ENCODE assay signal across 18 cellular contexts in the genomic region with DNA sequence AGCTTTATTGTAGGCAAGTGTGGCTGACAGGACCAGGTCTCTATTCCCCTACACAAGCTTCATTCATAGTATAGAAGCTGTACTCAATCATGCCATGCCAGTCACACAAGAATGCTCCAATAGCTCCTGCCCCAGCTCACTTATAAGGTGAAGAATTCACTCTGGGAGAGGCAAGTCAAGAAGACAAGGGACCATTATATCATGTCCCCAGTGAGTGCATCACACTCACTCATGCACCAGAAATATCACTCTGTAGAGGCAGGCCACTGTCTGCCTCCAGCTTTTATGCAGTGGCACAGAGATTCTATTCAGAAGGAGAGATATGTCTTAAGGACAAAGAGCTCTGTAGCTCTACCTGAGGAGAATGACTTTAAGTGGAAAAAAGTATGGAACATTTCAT.
DNase-seq lines count a peak whose midpoint lies in the region; ATAC-seq, FAIRE-seq and TF ChIP-seq lines count a peak whose summit lies in the region.
"Had no signal": no experiment of that assay in that cellular context is flagged by ENCODE, and none has a peak within 500 bp of the region (broad histone marks: within the 10 kb centered on the region; RNA-seq: fewer than 3 reads in every experiment).

No MANE protein-coding gene starts in this region.

- H3K23ac ChIP-seq in mesenchymal stem cell (ENCODE audit: low read length in 2 of 2): no peak overlapping the region

- no peak overlapping the region for H3K4me2 ChIP-seq in GM23338
- no peak overlapping the region for H3K4me2 ChIP-seq in mesenchymal stem cell (ENCODE audit: low read length, poor library complexity, severe bottlenecking)
- no peak overlapping the region for H3K4me2 ChIP-seq in HepG2 (ENCODE audit: low read depth, low read length)
- H3K4me2 ChIP-seq: BLaER1 had no signal

- in situ Hi-C loops in HepG2 (cut with HindIII; ENCODE audit: extremely low pct_ligation_motif_present, low pct_unique_long_range_greater_than_20kb): no loop called here

- H3K9me3 ChIP-seq in mesenchymal stem cell (ENCODE audit: control insufficient read depth, low read length) (no peaks in the 10 kb centered on the region), HepG2 (ENCODE audit: low read length) (no peaks in the 10 kb centered on the region)
- H3K9me3 ChIP-seq: BLaER1 had no signal

- no peak overlapping the region for H2AK5ac ChIP-seq in mesenchymal stem cell (ENCODE audit: low read length, severe bottlenecking)

- no peaks in the 10 kb centered on the region for H3F3A ChIP-seq in GM23338 (replicated peaks; ENCODE audit: low read depth)

- H3K4me1 ChIP-seq in GM23338 (ENCODE audit: insufficient read depth) (no peaks in the 10 kb centered on the region; the same call in 1 of the 2 replicates), mesenchymal stem cell (ENCODE audit: control insufficient read depth, insufficient read depth, low read depth, low read length) (peaks cover under 1% of the 10 kb centered on the region), HepG2 (ENCODE audit: insufficient read depth, low read length) (no peaks in the 10 kb centered on the region)
- H3K4me1 ChIP-seq: BLaER1, Caco-2 had no signal

- 0 out of 2 replicates have a peak overlapping the region, but pooled peaks have one; percentile 43 for H2AFZ ChIP-seq in GM23338
- H2AFZ ChIP-seq in mesenchymal stem cell (ENCODE audit: low read depth, low read length): no peak overlapping the region
- H2AFZ ChIP-seq in HepG2 (ENCODE audit: low read length): no peak overlapping the region
- H2AFZ ChIP-seq: GM23248 had no signal

- no peaks in the 10 kb centered on the region for H3K9me2 ChIP-seq in GM23338 (ENCODE audit: insufficient read depth)

- H3K9ac ChIP-seq in mesenchymal stem cell (ENCODE audit: low read length) (no peak overlapping the region), HepG2 (ENCODE audit: insufficient read depth, low read depth, low read length) (no peak overlapping the region)
- H3K9ac ChIP-seq: BLaER1, GM23248 had no signal

- CTCF ChIA-PET in HepG2 (lab: Yijun Ruan, JAX; ENCODE audit: low intra/inter-chr PET ratio, low total read pairs): no interaction called here

- H3K18ac ChIP-seq in mesenchymal stem cell (ENCODE audit: low read depth in 1 of 2, low read length in 2 of 2): peak overlapping the region in 1 of 2 experiments; percentile 68

- no peak overlapping the region for H3K4ac ChIP-seq in mesenchymal stem cell (ENCODE audit: low read depth in 1 of 2, low read length in 2 of 2)

- no peak overlapping the region for H3K27ac Mint-ChIP-seq in GM23338
- H3K27ac Mint-ChIP-seq: CD8-positive, alpha-beta memory T cell; HFFc6 had no signal

- H3K14ac ChIP-seq in mesenchymal stem cell (ENCODE audit: low read length in 2 of 2): no peak overlapping the region

- peaks cover 18% of the 10 kb centered on the region for H3K9me3 Mint-ChIP-seq in GM23338
- H3K9me3 Mint-ChIP-seq: HFFc6 had no signal

- H3K4me3 Mint-ChIP-seq in GM23338: no peak overlapping the region
- H3K4me3 Mint-ChIP-seq: CD8-positive, alpha-beta memory T cell; HFFc6 had no signal

- H4K20me1 ChIP-seq in GM23338 (replicated peaks; ENCODE audit: insufficient read depth): no peaks in the 10 kb centered on the region
- H4K20me1 ChIP-seq in HepG2 (ENCODE audit: insufficient read depth, low read length): no peaks in the 10 kb centered on the region
- H4K20me1 ChIP-seq: BLaER1 had no signal

- H2BK5ac ChIP-seq in mesenchymal stem cell (ENCODE audit: low read depth, low read length, poor library complexity, severe bottlenecking): no peak overlapping the region

- H4K91ac ChIP-seq in mesenchymal stem cell (ENCODE audit: low read length): no peak overlapping the region

- no peak overlapping the region for H2BK120ac ChIP-seq in mesenchymal stem cell (ENCODE audit: low read depth, low read length)

- no peak overlapping the region for H2BK15ac ChIP-seq in mesenchymal stem cell (ENCODE audit: low read depth, poor library complexity, severe bottlenecking)

- ATAC-seq in GM23338: no peak
- no peak for ATAC-seq in HepG2
- ATAC-seq in HG03025 (IDR thresholded peaks at IDR 0.05; ENCODE audit: low FRiP score, unreplicated experiment): no peak
- ATAC-seq: HCT116 had no signal

- H3K27me3 Mint-ChIP-seq in GM23338 (ENCODE audit: insufficient read depth, low read depth, poor library complexity): no peaks in the 10 kb centered on the region

- intact Hi-C loops in HepG2 (cut with micrococcal nuclease; ENCODE audit: unreplicated experiment): no loop called here

- H4K8ac ChIP-seq in mesenchymal stem cell (ENCODE audit: low read length): peak overlapping the region; percentile 39

- POLR2A ChIA-PET in HepG2 (lab: Yijun Ruan, JAX): no interaction called here

- no peak overlapping the region for H3K4me3 ChIP-seq in GM23338
- no peak overlapping the region for H3K4me3 ChIP-seq in mesenchymal stem cell (ENCODE audit: insufficient read depth in 1 of 2, low read depth in 1 of 2, low read length in 2 of 2)
- no peak overlapping the region for H3K4me3 ChIP-seq in HepG2 (replicated peaks in 1 of 3; ENCODE audit: insufficient read depth in 1 of 3, low read depth in 2 of 3, low read length in 3 of 3)
- H3K4me3 ChIP-seq: BLaER1, GM23248 had no signal

- no peaks in the 10 kb centered on the region for H3K27me3 ChIP-seq in GM23338 (ENCODE audit: insufficient read depth)
- H3K27me3 ChIP-seq in mesenchymal stem cell (ENCODE audit: control insufficient read depth in 1 of 2, insufficient read depth in 1 of 2, low read length in 2 of 2): no peaks in the 10 kb centered on the region
- no peaks in the 10 kb centered on the region for H3K27me3 ChIP-seq in HepG2 (ENCODE audit: control insufficient read depth in 1 of 2, insufficient read depth in 2 of 2, low read length in 2 of 2)
- H3K27me3 ChIP-seq: BLaER1 had no signal

- no peaks in the 10 kb centered on the region for H3K79me1 ChIP-seq in mesenchymal stem cell (replicated peaks; ENCODE audit: low read length, poor library complexity, severe bottlenecking)

- TF ChIP-seq CTCF in GM23338 (conservative IDR thresholded peaks at IDR 0.05; ENCODE audit: low read depth in 2 of 2): no peak
- TF ChIP-seq CTCF in HepG2 (CRISPR knock-in tag; IDR thresholded peaks at IDR 0.05): no peak

- TF ChIP-seq RAD21 in HepG2 (CRISPR knock-in tag; IDR thresholded peaks at IDR 0.05): no peak

- H3K36me3 ChIP-seq in GM23338 (ENCODE audit: insufficient read depth) (0 out of 2 replicates have a peak, but pooled peaks cover 5% of the 10 kb centered on the region), mesenchymal stem cell (ENCODE audit: control insufficient read depth in 1 of 2, insufficient read depth in 2 of 2, low read depth in 1 of 2, low read length in 2 of 2) (no peaks in the 10 kb centered on the region), HepG2 (replicated peaks in 1 of 2; ENCODE audit: control insufficient read depth in 1 of 2, insufficient read depth in 2 of 2, low read length in 2 of 2) (no peaks in the 10 kb centered on the region)
- H3K36me3 ChIP-seq: BLaER1 had no signal

- FAIRE-seq in urothelium cell line (lab: Jason Lieb, UNC): peak; percentile 35
- no peak for FAIRE-seq in HepG2 (lab: Jason Lieb, UNC)
- FAIRE-seq: A204.1, D721Med, G401.6, GM12891 had no signal

- H3K4me1 Mint-ChIP-seq in GM23338: peaks cover 2% of the 10 kb centered on the region; the same call in 2 of the 3 replicates
- H3K4me1 Mint-ChIP-seq: CD8-positive, alpha-beta memory T cell had no signal

- TF ChIP-seq EP300 in HepG2 (IDR thresholded peaks at IDR 0.05; ENCODE audit: low read depth in 2 of 2, low read length in 2 of 2) (no peak), HepG2 (CRISPR knock-in tag; IDR thresholded peaks at IDR 0.05; ENCODE audit: borderline replicate concordance) (no peak)

- DNase-seq in GM23338 (ENCODE audit: low spot score) (no peak), RPMI7951 (ENCODE audit: low read depth) (peak; percentile 19), mesenchymal stem cell (no peak), urothelium cell line (ENCODE audit: low spot score) (no peak), HepG2 (ENCODE audit: low spot score) (no peak), caudate nucleus (lab: John Stamatoyannopoulos, UW) (no peak)
- DNase-seq: Caco-2; CD8-positive, alpha-beta memory T cell; GM23248; H7; HFFc6 had no signal

- H3K36me3 Mint-ChIP-seq in GM23338 (ENCODE audit: low read depth): peaks cover 13% of the 10 kb centered on the region
- H3K36me3 Mint-ChIP-seq: CD8-positive, alpha-beta memory T cell had no signal

- H3K27ac ChIP-seq in GM23338 (ENCODE audit: low read depth) (no peak overlapping the region), mesenchymal stem cell (ENCODE audit: low read length, poor library complexity, severe bottlenecking) (no peak overlapping the region), HepG2 (ENCODE audit: extremely low read length, insufficient read depth, low read length) (no peak overlapping the region), caudate nucleus (ENCODE audit: low read depth, low read length) (no peak overlapping the region)
- H3K27ac ChIP-seq: BLaER1, GM23248 had no signal

- TF ChIP-seq POLR2A in HepG2 (IDR thresholded peaks at IDR 0.05; ENCODE audit: insufficient read depth in 1 of 2, low read depth in 2 of 2, low read length in 2 of 2): no peak

- BruUV-seq in HepG2 (replicated peaks; lab: Mats Ljungman, UMichigan): no TSS peak

- H2BK12ac ChIP-seq in mesenchymal stem cell (ENCODE audit: low read length in 2 of 2): peak overlapping the region in 1 of 2 experiments; percentile 66

- H3K79me2 ChIP-seq in GM23338 (replicated peaks; ENCODE audit: insufficient read depth) (no peaks in the 10 kb centered on the region), HepG2 (ENCODE audit: insufficient read depth, low read length) (no peaks in the 10 kb centered on the region)

TF ChIP-seq in GM23338, 12 proteins besides CTCF, POLR2A, EP300 and RAD21 (continues in another document):
- TF ChIP-seq NANOG (IDR thresholded peaks at IDR 0.05; ENCODE audit: borderline replicate concordance) (no peak), POLR2AphosphoS5 (IDR thresholded peaks at IDR 0.05; ENCODE audit: low read depth) (no peak), STAT1 (IDR thresholded peaks at IDR 0.05; ENCODE audit: unreplicated experiment) (no peak), CREB1 (CRISPR knock-in tag; IDR thresholded peaks at IDR 0.05; ENCODE audit: low read depth) (no peak)

TF ChIP-seq in HepG2, 621 proteins besides CTCF, POLR2A, EP300 and RAD21 (continues in another document):
- TF ChIP-seq HIVEP1 (CRISPR knock-in tag; IDR thresholded peaks at IDR 0.05): no peak
- no peak for TF ChIP-seq ZNF879 (CRISPR knock-in tag; IDR thresholded peaks at IDR 0.05)
